ENCODE assay signal across 18 cellular contexts in genomic region chr15:47349179-47349578, GRCh38.
"Had no signal": no experiment of that assay in that cellular context is flagged by ENCODE, and none has a peak within 500 bp of the region (broad histone marks: within the 10 kb centered on the region; RNA-seq: fewer than 3 reads in every experiment).

No MANE protein-coding gene starts in this region.

- H3K4me1 ChIP-seq: esophagus squamous epithelium, left ventricle myocardium inferior, spleen, thyroid gland had no signal

- DNase-seq: activated CD4-positive, alpha-beta T cell treated with anti-CD3 and anti-CD28 coated beads for 1 hour; activated effector memory CD4-positive, alpha-beta T cell treated with anti-CD3 and anti-CD28 coated beads, Interleukin-2, amount 50 U/mL, for 16 hours; activated naive CD4-positive, alpha-beta T cell treated with anti-CD3 and anti-CD28 coated beads, Interleukin-2, amount 50 U/mL, for 16 hours; activated T-cell treated with anti-CD3 and anti-CD28 coated beads, Interleukin-2, amount 50 U/mL, for 72 hours; dermis blood vessel endothelial cell; effector memory CD4-positive, alpha-beta T cell; esophagus squamous epithelium; immature natural killer cell; kidney glomerular epithelial cell; left ventricle myocardium inferior; nephron progenitor cell; nucleus accumbens; posterior cingulate gyrus; retina; spleen; stimulated activated naive CD4-positive, alpha-beta T cell treated with Interleukin-2 at 50 U/mL for 16 hours; thyroid gland; WERI-Rb-1 had no signal

- ATAC-seq: activated T-cell treated with anti-CD3 and anti-CD28 coated beads, Interleukin-2, amount 50 U/mL, for 72 hours had no signal

- H3K27me3 ChIP-seq: esophagus squamous epithelium, spleen, thyroid gland had no signal

- H3K27ac ChIP-seq: esophagus squamous epithelium, left ventricle myocardium inferior, spleen, thyroid gland, WERI-Rb-1 had no signal
